ENCODE assay signal across 25 cellular contexts in genomic region chr12:122322501-122322900, GRCh38. TPM values are rescaled to one million over a fixed set of nuclear protein-coding genes. Genes with fewer than 3 reads are reported as not detected.
DNase-seq lines count a peak whose midpoint lies in the region; ATAC-seq, FAIRE-seq and TF ChIP-seq lines count a peak whose summit lies in the region.
"Had no signal": no experiment of that assay in that cellular context is flagged by ENCODE, and none has a peak within 500 bp of the region (broad histone marks: within the 10 kb centered on the region; RNA-seq: fewer than 3 reads in every experiment).

No MANE protein-coding gene starts in this region.

- intact Hi-C loops in esophagus squamous epithelium (cut with DNase I) = no loop called here

- no peaks in the 10 kb centered on the region for H3K9me3 Mint-ChIP-seq in chondrocyte (ENCODE audit: low read depth)
- H3K9me3 Mint-ChIP-seq: activated CD8-positive, alpha-beta T cell treated with anti-CD3 and anti-CD28 coated beads for 36 hours; immature natural killer cell; naive B cell had no signal

- peaks cover 22% of the 10 kb centered on the region for H3K4me1 Mint-ChIP-seq in chondrocyte (ENCODE audit: low read depth)

- peaks cover 0 to 13% (median 8%) of the 10 kb centered on the region in 3 donors for H3K4me1 ChIP-seq in esophagus squamous epithelium
- H3K4me1 ChIP-seq: breast epithelium, pancreas had no signal

- no peaks in the 10 kb centered on the region for H3K27me3 Mint-ChIP-seq in chondrocyte (ENCODE audit: low read depth)
- H3K27me3 Mint-ChIP-seq: activated CD8-positive, alpha-beta T cell treated with anti-CD3 and anti-CD28 coated beads for 36 hours; activated naive CD8-positive, alpha-beta T cell; naive B cell had no signal

- WGBS in esophagus squamous epithelium, 2 donors = 73 to 74% methylated on average over 8 of the region's 8 CpGs

- FAIRE-seq in urothelium cell line (lab: Jason Lieb, UNC) = no peak
- FAIRE-seq: GM18507, pancreas, RCC 7860 had no signal

- H3K27me3 ChIP-seq in esophagus squamous epithelium = no peaks in the 10 kb centered on the region
- H3K27me3 ChIP-seq: breast epithelium, heart left ventricle, pancreas, transverse colon had no signal

- no peaks in the 10 kb centered on the region for H3K9me3 ChIP-seq in esophagus squamous epithelium
- H3K9me3 ChIP-seq: breast epithelium, heart left ventricle, lower lobe of right lung, pancreas, transverse colon had no signal

- DNase-seq in EH (ENCODE audit: low read depth) (peak; percentile 44), HT1080 (ENCODE audit: low read depth) (peak; percentile 66), chondrocyte (ENCODE audit: low spot score) (no peak), kidney glomerular epithelial cell (lab: John Stamatoyannopoulos, UW) (peak; percentile 56), esophagus squamous epithelium (lab: John Stamatoyannopoulos, UW) (no peak), medulla oblongata (ENCODE audit: extremely low spot score) (no peak), urothelium cell line (ENCODE audit: low spot score) (no peak)
- DNase-seq: activated CD8-positive, alpha-beta T cell treated with anti-CD3 and anti-CD28 coated beads for 36 hours; activated T-cell treated with anti-CD3 and anti-CD28 coated beads, Interleukin-2, amount 50 U/mL, for 1 hour; heart left ventricle; immature natural killer cell; lower lobe of right lung; MM.1S; naive B cell; NCI-H1694; NCI-H226; pancreas; stimulated activated CD4-positive, alpha-beta T cell treated with anti-CD3 and anti-CD28 coated beads, Interleukin-2, amount 100 ng/mL, for 24 hours; stimulated activated naive CD8-positive, alpha-beta T cell treated with anti-CD3 and anti-CD28 coated beads, Interleukin-15, Interleukin-2, amounts not matched to agents 100 U/mL and 50 U/mL, for 24 hours; transverse colon had no signal

- peaks cover 7 to 100% (median 9%) of the 10 kb centered on the region in 3 donors for H3K36me3 ChIP-seq in esophagus squamous epithelium

- H3K27ac Mint-ChIP-seq in chondrocyte (ENCODE audit: unreplicated experiment) = peak overlapping the region; percentile 25
- H3K27ac Mint-ChIP-seq: activated CD8-positive, alpha-beta T cell treated with anti-CD3 and anti-CD28 coated beads for 36 hours; activated naive CD8-positive, alpha-beta T cell; immature natural killer cell; naive B cell had no signal

- no peak for TF ChIP-seq CTCF in chondrocyte (IDR thresholded peaks at IDR 0.05)
- no peak for TF ChIP-seq CTCF in esophagus squamous epithelium (IDR thresholded peaks at IDR 0.05)

- no peak overlapping the region for H3K4me3 ChIP-seq in esophagus squamous epithelium
- H3K4me3 ChIP-seq: breast epithelium, heart left ventricle, lower lobe of right lung, pancreas, transverse colon had no signal

- no peak overlapping the region for H3K4me3 Mint-ChIP-seq in chondrocyte (ENCODE audit: unreplicated experiment)
- H3K4me3 Mint-ChIP-seq: activated CD8-positive, alpha-beta T cell treated with anti-CD3 and anti-CD28 coated beads for 36 hours; activated naive CD8-positive, alpha-beta T cell; immature natural killer cell had no signal

- peaks cover 30% of the 10 kb centered on the region for H3K36me3 Mint-ChIP-seq in chondrocyte (ENCODE audit: low read depth)

- TF ChIP-seq POLR2A in esophagus squamous epithelium (IDR thresholded peaks at IDR 0.05) = no peak

- H3K27ac ChIP-seq in esophagus squamous epithelium = no peak overlapping the region
- H3K27ac ChIP-seq: breast epithelium, heart left ventricle, lower lobe of right lung, pancreas, transverse colon had no signal

- no peak for ATAC-seq in HG03135 (IDR thresholded peaks at IDR 0.05; ENCODE audit: unreplicated experiment)
- ATAC-seq: activated CD8-positive, alpha-beta T cell treated with anti-CD3 and anti-CD28 coated beads for 36 hours; heart left ventricle; lower lobe of right lung; pancreas; stimulated activated naive CD8-positive, alpha-beta T cell treated with anti-CD3 and anti-CD28 coated beads, Interleukin-15, Interleukin-2, amounts not matched to agents 100 U/mL and 50 U/mL, for 24 hours had no signal

RNA-seq across cellular contexts. Expression of gene VPS33A, which starts 56.2 kb away (rescaled TPM):
- total RNA-seq in HT1080 (2014; rRNA removed; shearing (Covaris generic)) = 22.4 and 23.1 TPM in 2 replicates
- 20.9 and 21.0 TPM in 2 replicates for polyA plus RNA-seq in HT1080 (2015; cell fraction: cytosol; rRNA removed)
- 23.1 and 28.8 TPM in 2 replicates for polyA plus RNA-seq in HT1080 (2015; cell fraction: nucleus; rRNA removed)
- total RNA-seq in chondrocyte (16.9 to 21.8 TPM (median 20.2 TPM) in 3 replicates), esophagus squamous epithelium (10 to 100 TPM; 11.5 to 16.7 (median 12.6) TPM)

Comparison
In these comparisons a context has a peak if more than half of its experiments do, and no peak if none do; other contexts are left out.
1. DNase-seq: peak in EH (single experiment), HT1080 (single experiment) and kidney glomerular epithelial cell (single experiment); none in chondrocyte (single experiment), esophagus squamous epithelium (single experiment), medulla oblongata (single experiment) and urothelium cell line (single experiment).